29 cellular contexts compared by ENCODE assay signal in genomic region chr21:39602076-39602689, GRCh38. TPM values are rescaled to one million over a fixed set of nuclear protein-coding genes. Genes with fewer than 3 reads are reported as not detected.
"Had no signal": no experiment of that assay in that cellular context is flagged by ENCODE, and none has a peak within 500 bp of the region (broad histone marks: within the 10 kb centered on the region; RNA-seq: fewer than 3 reads in every experiment).

No MANE protein-coding gene starts in this region.

- H3K9me3 ChIP-seq: ascending aorta, esophagus squamous epithelium, left ventricle myocardium inferior, neutrophil, ovary, tibial nerve had no signal

- FAIRE-seq: islet of Langerhans, TTC549 had no signal

- H3K4me3 Mint-ChIP-seq: activated naive CD4-positive, alpha-beta T cell treated with anti-CD3 and anti-CD28 coated beads, Interleukin-2, amount 10 ng/mL, durations not matched to agents 7 days and 5 days; activated naive CD8-positive, alpha-beta T cell treated with anti-CD3 and anti-CD28 coated beads, Interleukin-2, amount 10 ng/mL, durations not matched to agents 7 days and 5 days; activated T-cell treated with anti-CD3 and anti-CD28 coated beads, Interleukin-2, amount 50 U/mL, for 24 hours; dendritic cell treated with granulocyte-macrophage colony-stimulating factor and Interleukin-4, amounts not matched to agents 40 ng/mL and 50 ng/mL, for 4 days; nephron had no signal

- H3K27ac Mint-ChIP-seq: activated naive CD4-positive, alpha-beta T cell treated with anti-CD3 and anti-CD28 coated beads, Interleukin-2, amount 10 ng/mL, durations not matched to agents 7 days and 5 days; activated naive CD8-positive, alpha-beta T cell treated with anti-CD3 and anti-CD28 coated beads, Interleukin-2, amount 10 ng/mL, durations not matched to agents 7 days and 5 days; activated T-cell treated with anti-CD3 and anti-CD28 coated beads, Interleukin-2, amount 50 U/mL, for 24 hours; dendritic cell treated with granulocyte-macrophage colony-stimulating factor and Interleukin-4, amounts not matched to agents 40 ng/mL and 50 ng/mL, for 4 days; nephron; progenitor cell of endocrine pancreas had no signal

- ATAC-seq: activated CD4-positive, CD25-positive, alpha-beta regulatory T cell treated with anti-CD3 and anti-CD28 coated beads, Interleukin-2, amount 50 U/mL, for 24 hours had no signal

- H3K27me3 ChIP-seq: ascending aorta, brain microvascular endothelial cell, ovary, tibial nerve had no signal

- H3K27ac ChIP-seq: ascending aorta, brain microvascular endothelial cell, esophagus squamous epithelium, left ventricle myocardium inferior, neutrophil, ovary, tibial nerve, VCaP had no signal

- H3K4me3 ChIP-seq: ascending aorta, esophagus squamous epithelium, left ventricle myocardium inferior, lung, ovary, tibial nerve had no signal

- DNase-seq: activated CD4-positive, alpha-beta T cell treated with anti-CD3 and anti-CD28 coated beads for 48 hours; activated CD4-positive, alpha-beta T cell treated with anti-CD3 and anti-CD28 coated beads, Interleukin-2, amount 50 U/mL, for 48 hours; activated CD8-positive, alpha-beta memory T cell treated with anti-CD3 and anti-CD28 coated beads, Interleukin-2, amount 50 U/mL, for 48 hours; activated gamma-delta T cell; activated naive CD4-positive, alpha-beta T cell treated with anti-CD3 and anti-CD28 coated beads, Interleukin-2, amount 10 ng/mL, durations not matched to agents 7 days and 5 days; activated naive CD8-positive, alpha-beta T cell treated with anti-CD3 and anti-CD28 coated beads, Interleukin-2, amount 10 ng/mL, durations not matched to agents 7 days and 5 days; activated T-cell treated with anti-CD3 and anti-CD28 coated beads, Interleukin-2, amount 50 U/mL, for 24 hours; brain microvascular endothelial cell; central memory CD4-positive, alpha-beta T cell; esophagus squamous epithelium; foreskin melanocyte; left ventricle myocardium inferior; ovary; stimulated activated CD4-positive, alpha-beta T cell treated with anti-CD3 and anti-CD28 coated beads, Interleukin-15, amount 100 ng/mL, for 24 hours; stimulated activated CD4-positive, alpha-beta T cell treated with anti-CD3 and anti-CD28 coated beads, Interleukin-2, amount 100 ng/mL, for 24 hours; stimulated activated naive CD4-positive, alpha-beta T cell treated with Interleukin-2 at 50 U/mL for 16 hours had no signal

- H3K36me3 Mint-ChIP-seq: activated naive CD4-positive, alpha-beta T cell treated with anti-CD3 and anti-CD28 coated beads, Interleukin-2, amount 10 ng/mL, durations not matched to agents 7 days and 5 days; activated naive CD8-positive, alpha-beta T cell treated with anti-CD3 and anti-CD28 coated beads, Interleukin-2, amount 10 ng/mL, durations not matched to agents 7 days and 5 days had no signal

- H3K27me3 Mint-ChIP-seq: activated naive CD8-positive, alpha-beta T cell treated with anti-CD3 and anti-CD28 coated beads, Interleukin-2, amount 10 ng/mL, durations not matched to agents 7 days and 5 days had no signal

- H3K36me3 ChIP-seq: ascending aorta, brain microvascular endothelial cell, esophagus squamous epithelium, left ventricle myocardium inferior, neutrophil, ovary, tibial nerve had no signal

- H3K9me3 Mint-ChIP-seq: activated naive CD4-positive, alpha-beta T cell treated with anti-CD3 and anti-CD28 coated beads, Interleukin-2, amount 10 ng/mL, durations not matched to agents 7 days and 5 days; activated naive CD8-positive, alpha-beta T cell treated with anti-CD3 and anti-CD28 coated beads, Interleukin-2, amount 10 ng/mL, durations not matched to agents 7 days and 5 days; activated T-cell treated with anti-CD3 and anti-CD28 coated beads, Interleukin-2, amount 50 U/mL, for 24 hours; dendritic cell treated with granulocyte-macrophage colony-stimulating factor and Interleukin-4, amounts not matched to agents 40 ng/mL and 50 ng/mL, for 4 days; nephron had no signal

- H3K4me1 ChIP-seq: ascending aorta, esophagus squamous epithelium, left ventricle myocardium inferior, tibial nerve had no signal

- H3K4me1 Mint-ChIP-seq: activated naive CD4-positive, alpha-beta T cell treated with anti-CD3 and anti-CD28 coated beads, Interleukin-2, amount 10 ng/mL, durations not matched to agents 7 days and 5 days; activated naive CD8-positive, alpha-beta T cell treated with anti-CD3 and anti-CD28 coated beads, Interleukin-2, amount 10 ng/mL, durations not matched to agents 7 days and 5 days had no signal

RNA-seq across cellular contexts. Expression of gene B3GALT5, which starts 10.6 kb away (rescaled TPM):
- total RNA-seq: activated CD8-positive, alpha-beta memory T cell treated with anti-CD3 and anti-CD28 coated beads for 36 hours; activated naive CD8-positive, alpha-beta T cell treated with anti-CD3 and anti-CD28 coated beads, Interleukin-2, amount 10 ng/mL, durations not matched to agents 7 days and 5 days; ascending aorta; T-helper 1 cell treated with Interleukin-12 subunit alpha and Interleukin-12 subunit beta and Interleukin-4 antibody, amounts not matched to agents 30 ng/mL and 1 ng/mL, for 36 hours; tibial nerve had no signal
